In genomic region chr10:70849582-70850016, GRCh38 we compare ENCODE assay signal across 15 cellular contexts. TPM values are rescaled to one million over a fixed set of nuclear protein-coding genes. Genes with fewer than 3 reads are reported as not detected.
DNase-seq lines count a peak whose midpoint lies in the region; ATAC-seq, FAIRE-seq and TF ChIP-seq lines count a peak whose summit lies in the region.
"Had no signal": no experiment of that assay in that cellular context is flagged by ENCODE, and none has a peak within 500 bp of the region (broad histone marks: within the 10 kb centered on the region; RNA-seq: fewer than 3 reads in every experiment).

No MANE protein-coding gene starts in this region.

- peaks cover 10% of the 10 kb centered on the region for H3K36me3 ChIP-seq in GM23248 (ENCODE audit: low read depth)
- peaks cover 2 to 12% of the 10 kb centered on the region in 2 experiments for H3K36me3 ChIP-seq in trophoblast cell (ENCODE audit: control insufficient read depth in 1 of 2, insufficient read depth in 2 of 2, low read length in 2 of 2)

- H3K79me2 ChIP-seq in GM23248 (ENCODE audit: insufficient read depth) (0 out of 2 replicates have a peak, but pooled peaks cover 6% of the 10 kb centered on the region), trophoblast cell (ENCODE audit: control insufficient read depth, insufficient read depth, low read length, poor library complexity) (no peaks in the 10 kb centered on the region)

- no peaks in the 10 kb centered on the region for H4K20me1 ChIP-seq in GM23248 (ENCODE audit: insufficient read depth)

- no peak overlapping the region for H3K14ac ChIP-seq in trophoblast cell (ENCODE audit: low read length)

- H3K9me3 Mint-ChIP-seq in T-cell, result no peaks in the 10 kb centered on the region
- H3K9me3 Mint-ChIP-seq: activated CD4-positive, alpha-beta memory T cell treated with anti-CD3 and anti-CD28 coated beads for 36 hours; activated naive CD8-positive, alpha-beta T cell treated with anti-CD3 and anti-CD28 coated beads, Interleukin-2, amount 10 ng/mL, durations not matched to agents 7 days and 5 days; T-helper 1 cell treated with Interleukin-12 subunit alpha and Interleukin-12 subunit beta and Interleukin-4 antibody, amounts not matched to agents 30 μg/mL and 1 μg/mL, for 36 hours had no signal

- H3K4me3 Mint-ChIP-seq in T-cell, result no peak overlapping the region
- H3K4me3 Mint-ChIP-seq: activated CD4-positive, alpha-beta memory T cell treated with anti-CD3 and anti-CD28 coated beads for 36 hours; activated naive CD8-positive, alpha-beta T cell treated with anti-CD3 and anti-CD28 coated beads, Interleukin-2, amount 10 ng/mL, durations not matched to agents 7 days and 5 days; T-helper 1 cell treated with Interleukin-12 subunit alpha and Interleukin-12 subunit beta and Interleukin-4 antibody, amounts not matched to agents 30 μg/mL and 1 μg/mL, for 36 hours had no signal

- no peak overlapping the region for H3K23ac ChIP-seq in trophoblast cell (ENCODE audit: low read length)

- H3K27me3 ChIP-seq in GM23248 (replicated peaks; ENCODE audit: insufficient read depth) (no peaks in the 10 kb centered on the region), trophoblast cell (ENCODE audit: insufficient read depth, low read length) (no peaks in the 10 kb centered on the region)

- H4K12ac ChIP-seq in trophoblast cell (ENCODE audit: low read depth, low read length), result no peak overlapping the region

- no peak overlapping the region for H3K4ac ChIP-seq in trophoblast cell (ENCODE audit: low read depth, low read length)

- H2BK120ac ChIP-seq in trophoblast cell (ENCODE audit: insufficient read depth, low read length, poor library complexity), result no peak overlapping the region

- no peak overlapping the region for H2AK5ac ChIP-seq in trophoblast cell (ENCODE audit: low read length)

- H3K4me1 Mint-ChIP-seq in T-cell, result peaks cover 0 to 10% (median 4%) of the 10 kb centered on the region in 3 donors

- H2BK5ac ChIP-seq in trophoblast cell (ENCODE audit: low read depth, low read length, poor library complexity), result no peak overlapping the region

- H3K9ac ChIP-seq in GM23248, result no peak overlapping the region
- H3K9ac ChIP-seq in trophoblast cell (ENCODE audit: low read length), result no peak overlapping the region

- CTCF ChIA-PET in T-cell (lab: Charles Lee), result no interaction called here

- DNase-seq in GM23248 (peak; percentile 74), RCC 7860 (ENCODE audit: low spot score) (peak; percentile 84), epithelial cell of proximal tubule (ENCODE audit: low read depth) (peak; percentile 39), trophoblast cell (peak; percentile 51 to 89), NCI-H2029 treated with DMSO at 0.1 percent for 48 hours (lab: John Stamatoyannopoulos, UW) (no peak), T-cell (no peak), Right ventricle myocardium inferior (ENCODE audit: missing footprints) (no peak)
- DNase-seq: activated CD4-positive, alpha-beta memory T cell treated with anti-CD3 and anti-CD28 coated beads for 36 hours; activated naive CD8-positive, alpha-beta T cell treated with anti-CD3 and anti-CD28 coated beads, Interleukin-2, amount 10 ng/mL, durations not matched to agents 7 days and 5 days; DMS153; islet precursor cell; NCI-H1417 treated with DMSO at 0.1 percent for 48 hours had no signal

- in situ Hi-C loops in GM23248 (cut with MboI), result no loop called here

- no peak overlapping the region for H2BK12ac ChIP-seq in trophoblast cell (ENCODE audit: low read length)

- no peak overlapping the region for H4K8ac ChIP-seq in trophoblast cell (ENCODE audit: low read depth, low read length)

- no peak overlapping the region for H3K18ac ChIP-seq in trophoblast cell (ENCODE audit: low read length)

- TF ChIP-seq CTCF in epithelial cell of proximal tubule (conservative IDR thresholded peaks at IDR 0.05; ENCODE audit: low read depth, low read length), result no peak

- FAIRE-seq in RCC 7860 (lab: Jason Lieb, UNC), result peak; percentile 83

- H2AFZ ChIP-seq in GM23248 (no peak overlapping the region), trophoblast cell (ENCODE audit: insufficient read depth, low read length, poor library complexity) (no peak overlapping the region)

- ATAC-seq in HG02642 (IDR thresholded peaks at IDR 0.05; ENCODE audit: poor library complexity, unreplicated experiment) (no peak), T-cell (replicated peaks in 1 of 4) (no peak), Right ventricle myocardium inferior (no peak)

- H3K9me3 ChIP-seq in GM23248 (ENCODE audit: low read depth) (no peaks in the 10 kb centered on the region), trophoblast cell (ENCODE audit: insufficient read depth, low read depth, low read length) (no peaks in the 10 kb centered on the region)

- no peak overlapping the region for H4K91ac ChIP-seq in trophoblast cell (ENCODE audit: low read depth, low read length)

- H3K4me1 ChIP-seq in GM23248 (ENCODE audit: insufficient read depth) (peaks cover 27% of the 10 kb centered on the region), trophoblast cell (ENCODE audit: control insufficient read depth in 1 of 2, insufficient read depth in 2 of 2, low read length in 2 of 2) (peaks cover 10 to 17% of the 10 kb centered on the region in 2 experiments)

- intact Hi-C loops in Right ventricle myocardium inferior (cut with DNase I), result no loop called here

- peaks cover 14% of the 10 kb centered on the region for H3F3A ChIP-seq in GM23248 (ENCODE audit: insufficient read depth)

- H3K4me3 ChIP-seq in GM23248 (no peak overlapping the region), epithelial cell of proximal tubule (ENCODE audit: low read depth, low read length) (no peak overlapping the region), trophoblast cell (ENCODE audit: low read depth, low read length) (no peak overlapping the region)

- H3K36me3 Mint-ChIP-seq in T-cell, result peaks cover 51% of the 10 kb centered on the region

- peak overlapping the region; percentile 22 for H3K4me2 ChIP-seq in GM23248 (ENCODE audit: unreplicated experiment)
- H3K4me2 ChIP-seq in trophoblast cell (ENCODE audit: low read length), result peak overlapping the region; percentile 21

- no peaks in the 10 kb centered on the region for H3K27me3 Mint-ChIP-seq in T-cell
- H3K27me3 Mint-ChIP-seq: activated CD4-positive, alpha-beta memory T cell treated with anti-CD3 and anti-CD28 coated beads for 36 hours; activated naive CD8-positive, alpha-beta T cell treated with anti-CD3 and anti-CD28 coated beads, Interleukin-2, amount 10 ng/mL, durations not matched to agents 7 days and 5 days had no signal

- WGBS in GM23248 (ENCODE audit: low coverage in 1 of 2, low lambda C conversion rate in 2 of 2, missing lambda C conversion rate in 2 of 2), 2 experiments, result 57 to 60% methylated on average over 2 of the region's 2 CpGs
- no CpG with 5 or more reads among the region's 2 CpGs for WGBS in trophoblast cell (ENCODE audit: extremely low coverage, insufficient coverage, insufficient read length)

- H3K27ac Mint-ChIP-seq in T-cell, result peak overlapping the region in 1 of 2 donors; percentile 5
- H3K27ac Mint-ChIP-seq: activated CD4-positive, alpha-beta memory T cell treated with anti-CD3 and anti-CD28 coated beads for 36 hours; activated naive CD8-positive, alpha-beta T cell treated with anti-CD3 and anti-CD28 coated beads, Interleukin-2, amount 10 ng/mL, durations not matched to agents 7 days and 5 days; T-helper 1 cell treated with Interleukin-12 subunit alpha and Interleukin-12 subunit beta and Interleukin-4 antibody, amounts not matched to agents 30 μg/mL and 1 μg/mL, for 36 hours had no signal

- H3K9me2 ChIP-seq in GM23248 (ENCODE audit: insufficient read depth), result no peaks in the 10 kb centered on the region

- H3K27ac ChIP-seq in GM23248, result peak overlapping the region; percentile 22; the same call in 1 of the 2 replicates
- H3K27ac ChIP-seq in trophoblast cell (ENCODE audit: low read depth, low read length), result peak overlapping the region; percentile 77
- H3K27ac ChIP-seq: HL-60 had no signal

- H3K79me1 ChIP-seq in trophoblast cell (ENCODE audit: low read length), result peaks cover 15% of the 10 kb centered on the region

- POLR2A ChIA-PET in T-cell (lab: Charles Lee), result interaction anchor here in 1 of 2 donors (0.6 kb wide), 1 partner anchor 9 kb away, joined by 3 read pairs; no protein-coding TSS in a partner anchor

RNA-seq across cellular contexts. Expression of gene SGPL1, which starts 33.9 kb away (rescaled TPM):
- 19.0 and 27.5 TPM in 2 replicates for total RNA-seq in GM23248 (2014; rRNA removed; shearing (Covaris generic))
- 18.2 and 19.8 TPM in 2 replicates for polyA plus RNA-seq in GM23248 (2016; fragmentation: Nextera tagmentation; extraction: Ambion mirVana)
- total RNA-seq in epithelial cell of proximal tubule, result 32.8 and 35.7 TPM in 2 replicates
- 28.1 and 29.4 TPM in 2 replicates for polyA plus RNA-seq in trophoblast cell (2013)
- 10 to 100 TPM; 25.0 to 36.8 (median 27.9) TPM for total RNA-seq in T-cell
- 13.1 TPM for total RNA-seq in Right ventricle myocardium inferior

RNA-seq across cellular contexts. Expression of gene PCBD1, which starts 38.8 kb away (rescaled TPM):
- total RNA-seq in GM23248 (2014; rRNA removed; shearing (Covaris generic)), result 26.2 and 28.5 TPM in 2 replicates
- 36.8 and 38.4 TPM in 2 replicates for polyA plus RNA-seq in GM23248 (2016; fragmentation: Nextera tagmentation; extraction: Ambion mirVana)
- total RNA-seq in epithelial cell of proximal tubule (122 and 165 TPM in 2 replicates), T-cell (10 to 100 TPM in 1 of 5 donors, 1 to 10 TPM in 4; 6.5 to 10.0 (median 9.2) TPM), Right ventricle myocardium inferior (155 TPM)
- 32.4 and 34.1 TPM in 2 replicates for polyA plus RNA-seq in trophoblast cell (2013)

Comparison
In these comparisons a context has a peak if more than half of its experiments do, and no peak if none do; other contexts are left out.
1. DNase-seq: peak in GM23248 (single experiment), RCC 7860 (single experiment), epithelial cell of proximal tubule (single experiment) and trophoblast cell (2 of 2); none in NCI-H2029 treated with DMSO at 0.1 percent for 48 hours (single experiment), T-cell (0 of 34) and Right ventricle myocardium inferior (single experiment).